8 cellular contexts compared by ENCODE assay signal in the genomic region with DNA sequence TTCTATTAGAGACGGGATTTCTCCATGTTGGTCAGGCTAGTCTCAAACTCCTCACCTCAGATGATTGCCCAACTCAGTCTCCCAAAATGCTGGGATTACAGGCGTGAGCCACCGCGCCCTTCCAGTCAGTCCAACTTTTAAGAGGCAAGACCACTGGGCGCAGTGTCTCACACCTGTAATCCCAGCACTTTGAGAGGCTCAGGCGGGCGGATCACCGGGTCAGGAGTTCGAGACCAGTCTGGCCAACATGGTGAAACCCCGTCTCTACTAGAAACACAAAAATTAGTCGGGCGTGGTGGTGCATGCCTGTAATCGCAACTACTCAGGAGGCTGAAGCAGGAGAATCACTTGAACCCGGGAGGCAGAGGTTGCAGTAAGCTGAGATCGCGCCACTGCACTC. TPM values are rescaled to one million over a fixed set of nuclear protein-coding genes. Genes with fewer than 3 reads are reported as not detected.
DNase-seq lines count a peak whose midpoint lies in the region; ATAC-seq and TF ChIP-seq lines count a peak whose summit lies in the region.
"Not testable (repeated sequence)": the region's sequence is repeated elsewhere in the genome, so short reads cannot be mapped to it uniquely, and the experiment has no call there.

No MANE protein-coding gene starts in this region.

- not testable (repeated sequence) for ATAC-seq in upper lobe of left lung (ENCODE audit: low FRiP score in 2 of 2)

- H4K20me1 ChIP-seq in osteoblast (ENCODE audit: insufficient read depth, low read length), result peaks cover 33% of the 10 kb centered on the region

- H3K36me3 ChIP-seq in CD8-positive, alpha-beta memory T cell (ENCODE audit: insufficient read depth, low read length), result peaks cover 19% of the 10 kb centered on the region
- peaks cover 38% of the 10 kb centered on the region for H3K36me3 ChIP-seq in iPS-18a (ENCODE audit: control insufficient read depth, low read depth, low read length)
- H3K36me3 ChIP-seq in osteoblast (ENCODE audit: insufficient read depth, low read length), result peaks cover 31% of the 10 kb centered on the region
- H3K36me3 ChIP-seq in upper lobe of left lung, result peaks cover 20 to 38% (median 25%) of the 10 kb centered on the region in 4 donors

- intact Hi-C loops in dorsolateral prefrontal cortex (cut with DNase I), result loop anchor here in 1 of 2 donors (2.0 kb wide), 1 partner anchor 31 kb away; a partner anchor contains a TSS

- H3K4me3 Mint-ChIP-seq in CD8-positive, alpha-beta memory T cell, result peak overlapping the region; percentile 88 to 97 (median 94)
- peak overlapping the region; percentile 91 to 97 (median 95) for H3K4me3 Mint-ChIP-seq in IgD-negative memory B cell
- H3K4me3 Mint-ChIP-seq in T-helper 2 cell treated with Interferon-gamma antibody and Interleukin-4, amounts not matched to agents 5 μg/mL and 100 μg/mL, for 36 hours, result peak overlapping the region; percentile 98
- H3K4me3 Mint-ChIP-seq in activated naive CD8-positive, alpha-beta T cell, result peak overlapping the region; percentile 95

- POLR2A ChIA-PET in CD8-positive, alpha-beta memory T cell (lab: Charles Lee), result interaction anchor here (0.7 kb wide), 1 partner anchor 507 kb away, joined by 3 read pairs; no protein-coding TSS in a partner anchor

- not testable (repeated sequence) for H3K27me3 ChIP-seq in CD8-positive, alpha-beta memory T cell (ENCODE audit: insufficient read depth, low read length, poor library complexity, severe bottlenecking); dorsolateral prefrontal cortex; iPS-18a (ENCODE audit: control insufficient read depth, insufficient read depth, low read length); osteoblast (ENCODE audit: insufficient read depth, low read length); upper lobe of left lung

- not testable (repeated sequence) for H3K9me3 ChIP-seq in CD8-positive, alpha-beta memory T cell (ENCODE audit: low read length); iPS-18a (ENCODE audit: control insufficient read depth, low read depth, low read length); osteoblast (ENCODE audit: low read depth, low read length); upper lobe of left lung

- not testable (repeated sequence) for DNase-seq in CD8-positive, alpha-beta memory T cell; T-helper 2 cell treated with Interferon-gamma antibody and Interleukin-4, amounts not matched to agents 5 μg/mL and 100 μg/mL, for 36 hours (ENCODE audit: low spot score); dorsolateral prefrontal cortex; osteoblast (ENCODE audit: insufficient read length, low spot score, missing footprints); upper lobe of left lung

- peak overlapping the region; percentile 66 for H3K4me2 ChIP-seq in osteoblast (ENCODE audit: insufficient read depth, low read length)

- H3K79me2 ChIP-seq in osteoblast (ENCODE audit: insufficient read depth, low read length), result peaks cover 57% of the 10 kb centered on the region

- TF ChIP-seq EP300 in upper lobe of left lung (IDR thresholded peaks at IDR 0.05), result not testable (repeated sequence)

- not testable (repeated sequence) for H3K27me3 Mint-ChIP-seq in CD8-positive, alpha-beta memory T cell; IgD-negative memory B cell; T-helper 2 cell treated with Interferon-gamma antibody and Interleukin-4, amounts not matched to agents 5 μg/mL and 100 μg/mL, for 36 hours (ENCODE audit: low read depth); activated naive CD8-positive, alpha-beta T cell

- CTCF ChIA-PET in CD8-positive, alpha-beta memory T cell (lab: Charles Lee), result interaction anchor here (0.9 to 1.1 kb wide), 2 partner anchors 13 to 18 kb away, joined by 3 read pairs; no protein-coding TSS in a partner anchor

- TF ChIP-seq CTCF in dorsolateral prefrontal cortex (IDR thresholded peaks at IDR 0.05 in 54 of 56, conservative IDR thresholded peaks at IDR 0.05 in 2 of 56; ENCODE audit: low read depth in 1 of 56, partially characterized antibody in 56 of 56); osteoblast (IDR thresholded peaks at IDR 0.05; ENCODE audit: extremely low read depth, low read depth, low read length); upper lobe of left lung (IDR thresholded peaks at IDR 0.05): not testable (repeated sequence)

- not testable (repeated sequence) for TF ChIP-seq POLR2A in upper lobe of left lung (IDR thresholded peaks at IDR 0.05)

- WGBS in upper lobe of left lung, 2 donors, result 77 to 78% methylated on average over 16 of the region's 16 CpGs

- H3K27ac Mint-ChIP-seq in CD8-positive, alpha-beta memory T cell, result peak overlapping the region in 4 of 8 donors; percentile 8 to 95 (median 54)
- H3K27ac Mint-ChIP-seq in IgD-negative memory B cell, result peak overlapping the region; percentile 83 to 97 (median 92)
- H3K27ac Mint-ChIP-seq in T-helper 2 cell treated with Interferon-gamma antibody and Interleukin-4, amounts not matched to agents 5 μg/mL and 100 μg/mL, for 36 hours, result not testable (repeated sequence)
- H3K27ac Mint-ChIP-seq in activated naive CD8-positive, alpha-beta T cell, result peak overlapping the region; percentile 78

- not testable (repeated sequence) for H3K9ac ChIP-seq in iPS-18a (ENCODE audit: low read length)

- not testable (repeated sequence) for H2AFZ ChIP-seq in osteoblast (ENCODE audit: low read length)

- H3K9me3 Mint-ChIP-seq in CD8-positive, alpha-beta memory T cell; IgD-negative memory B cell; T-helper 2 cell treated with Interferon-gamma antibody and Interleukin-4, amounts not matched to agents 5 μg/mL and 100 μg/mL, for 36 hours; activated naive CD8-positive, alpha-beta T cell (ENCODE audit: low read depth): not testable (repeated sequence)

- not testable (repeated sequence) for H3K4me3 ChIP-seq in CD8-positive, alpha-beta memory T cell (ENCODE audit: low read length)
- H3K4me3 ChIP-seq in dorsolateral prefrontal cortex, result peak overlapping the region in 55 of 59 donors; percentile 5 to 100 (median 81)
- peak overlapping the region; percentile 93 for H3K4me3 ChIP-seq in iPS-18a (ENCODE audit: low read length)
- H3K4me3 ChIP-seq in osteoblast (ENCODE audit: insufficient read depth, low read length), result peak overlapping the region; percentile 100
- peak overlapping the region in 3 of 4 donors; percentile 9 to 80 (median 18) for H3K4me3 ChIP-seq in upper lobe of left lung

- H3K4me1 ChIP-seq in CD8-positive, alpha-beta memory T cell (ENCODE audit: insufficient read depth, low read length), result peaks cover 24% of the 10 kb centered on the region
- H3K4me1 ChIP-seq in iPS-18a (ENCODE audit: control insufficient read depth, low read depth, low read length), result not testable (repeated sequence)
- H3K4me1 ChIP-seq in osteoblast (ENCODE audit: insufficient read depth, low read length), result peaks cover 10% of the 10 kb centered on the region
- H3K4me1 ChIP-seq in upper lobe of left lung, result peaks cover 21 to 31% (median 28%) of the 10 kb centered on the region in 4 donors

- H3K27ac ChIP-seq in CD8-positive, alpha-beta memory T cell (ENCODE audit: low read depth, low read length); iPS-18a (ENCODE audit: low read length); osteoblast (ENCODE audit: low read depth, low read length): not testable (repeated sequence)
- peak overlapping the region in 57 of 59 donors; percentile 21 to 100 (median 80) for H3K27ac ChIP-seq in dorsolateral prefrontal cortex
- H3K27ac ChIP-seq in upper lobe of left lung, result peak overlapping the region in 1 of 4 donors; percentile 40

- H3K36me3 Mint-ChIP-seq in CD8-positive, alpha-beta memory T cell, result peaks cover 0 to 48% (median 14%) of the 10 kb centered on the region in 3 donors
- not testable (repeated sequence) for H3K36me3 Mint-ChIP-seq in IgD-negative memory B cell; activated naive CD8-positive, alpha-beta T cell
- peaks cover 38% of the 10 kb centered on the region for H3K36me3 Mint-ChIP-seq in T-helper 2 cell treated with Interferon-gamma antibody and Interleukin-4, amounts not matched to agents 5 μg/mL and 100 μg/mL, for 36 hours (ENCODE audit: low read depth)

- peaks cover 27 to 40% (median 36%) of the 10 kb centered on the region in 3 donors for H3K4me1 Mint-ChIP-seq in CD8-positive, alpha-beta memory T cell
- H3K4me1 Mint-ChIP-seq in IgD-negative memory B cell, result peaks cover 24 to 27% (median 26%) of the 10 kb centered on the region in 3 donors
- H3K4me1 Mint-ChIP-seq in T-helper 2 cell treated with Interferon-gamma antibody and Interleukin-4, amounts not matched to agents 5 μg/mL and 100 μg/mL, for 36 hours (ENCODE audit: low read depth), result peaks cover 33% of the 10 kb centered on the region
- peaks cover 46% of the 10 kb centered on the region for H3K4me1 Mint-ChIP-seq in activated naive CD8-positive, alpha-beta T cell (ENCODE audit: low read depth)

RNA-seq across cellular contexts. Expression of a gene that starts 1.9 kb away (rescaled TPM):
- 100 to 1,000 TPM; 784 to 849 TPM for total RNA-seq in CD8-positive, alpha-beta memory T cell
- polyA plus RNA-seq in CD8-positive, alpha-beta memory T cell, result 261 TPM
- polyA plus RNA-seq in IgD-negative memory B cell, result 264 TPM
- total RNA-seq in dorsolateral prefrontal cortex, result 100 to 1,000 TPM; 252 to 454 (median 339) TPM
- total RNA-seq in osteoblast, result 249 and 260 TPM in 2 replicates
- total RNA-seq in upper lobe of left lung, result 100 to 1,000 TPM; 108 to 468 (median 390) TPM

RNA-seq across cellular contexts. Expression of a gene that starts 19.7 kb away (rescaled TPM):
- total RNA-seq in CD8-positive, alpha-beta memory T cell, result 1 to 10 TPM; 6.6 to 7.2 TPM
- 0.64 TPM for polyA plus RNA-seq in CD8-positive, alpha-beta memory T cell
- polyA plus RNA-seq in IgD-negative memory B cell, result 1.5 TPM
- total RNA-seq in dorsolateral prefrontal cortex, result 10 to 100 TPM in 66 of 120 experiments, 1 to 10 TPM in 54; 6.1 to 20.4 (median 10.3) TPM
- 2.9 TPM in 2 replicates for total RNA-seq in osteoblast
- total RNA-seq in upper lobe of left lung, result 1 to 10 TPM; 1.6 to 6.4 (median 3.5) TPM

RNA-seq across cellular contexts. Expression of a gene that starts 19.9 kb away (rescaled TPM):
- 1 to 10 TPM; 6.1 to 6.6 TPM for total RNA-seq in CD8-positive, alpha-beta memory T cell
- 7.7 TPM for polyA plus RNA-seq in CD8-positive, alpha-beta memory T cell
- polyA plus RNA-seq in IgD-negative memory B cell, result 5.2 TPM
- 10 to 100 TPM in 20 of 120 experiments, 1 to 10 TPM in 100; 2.0 to 15.0 (median 6.0) TPM for total RNA-seq in dorsolateral prefrontal cortex
- total RNA-seq in osteoblast, result 1.8 TPM in 2 replicates
- 1 to 10 TPM in 4 of 6 donors, under 1 TPM in 1, not detected in 1; 0.76 to 2.0 (median 1.4) TPM for total RNA-seq in upper lobe of left lung

RNA-seq across cellular contexts. Expression of a gene that starts 28.8 kb away (rescaled TPM):
- 1 to 10 TPM; 2.9 to 3.6 TPM for total RNA-seq in CD8-positive, alpha-beta memory T cell
- polyA plus RNA-seq in CD8-positive, alpha-beta memory T cell, result 3.1 TPM
- polyA plus RNA-seq in IgD-negative memory B cell, result 19.2 TPM
- 10 to 100 TPM in 73 of 120 experiments, 1 to 10 TPM in 47; 4.1 to 32.6 (median 11.2) TPM for total RNA-seq in dorsolateral prefrontal cortex
- 5.4 and 6.2 TPM in 2 replicates for total RNA-seq in osteoblast
- 1 to 10 TPM; 2.3 to 7.4 (median 5.7) TPM for total RNA-seq in upper lobe of left lung

RNA-seq across cellular contexts. Expression of a gene that starts 30.9 kb away (rescaled TPM):
- 100 to 1,000 TPM; 204 to 217 TPM for total RNA-seq in CD8-positive, alpha-beta memory T cell
- 98.3 TPM for polyA plus RNA-seq in CD8-positive, alpha-beta memory T cell
- polyA plus RNA-seq in IgD-negative memory B cell, result 117 TPM
- total RNA-seq in dorsolateral prefrontal cortex (100 to 1,000 TPM in 1 of 120 experiments, 10 to 100 TPM in 119; 34.4 to 104 (median 68.7) TPM), osteoblast (129 and 136 TPM in 2 replicates), upper lobe of left lung (100 to 1,000 TPM in 4 of 6 donors, 10 to 100 TPM in 2; 92.1 to 210 (median 107) TPM)
